ENCODE assay signal across 1 cellular context in genomic region chr10:100983868-100984669, GRCh38.
TF ChIP-seq lines count a peak whose summit lies in the region.

No MANE protein-coding gene starts in this region.

TF ChIP-seq in HEK293, 187 proteins besides CTCF, POLR2A, EP300 and RAD21:
- TF ChIP-seq REST (tag by site-specific recombination; IDR thresholded peaks at IDR 0.05) (no peak), ZBTB6 (tag by site-specific recombination; IDR thresholded peaks at IDR 0.05) (no peak), PRDM4 (tag by site-specific recombination; IDR thresholded peaks at IDR 0.05) (no peak), ZBTB17 (tag by site-specific recombination; IDR thresholded peaks at IDR 0.05) (peak; percentile 74)
